1 cellular context compared by ENCODE assay signal in the genomic region with DNA sequence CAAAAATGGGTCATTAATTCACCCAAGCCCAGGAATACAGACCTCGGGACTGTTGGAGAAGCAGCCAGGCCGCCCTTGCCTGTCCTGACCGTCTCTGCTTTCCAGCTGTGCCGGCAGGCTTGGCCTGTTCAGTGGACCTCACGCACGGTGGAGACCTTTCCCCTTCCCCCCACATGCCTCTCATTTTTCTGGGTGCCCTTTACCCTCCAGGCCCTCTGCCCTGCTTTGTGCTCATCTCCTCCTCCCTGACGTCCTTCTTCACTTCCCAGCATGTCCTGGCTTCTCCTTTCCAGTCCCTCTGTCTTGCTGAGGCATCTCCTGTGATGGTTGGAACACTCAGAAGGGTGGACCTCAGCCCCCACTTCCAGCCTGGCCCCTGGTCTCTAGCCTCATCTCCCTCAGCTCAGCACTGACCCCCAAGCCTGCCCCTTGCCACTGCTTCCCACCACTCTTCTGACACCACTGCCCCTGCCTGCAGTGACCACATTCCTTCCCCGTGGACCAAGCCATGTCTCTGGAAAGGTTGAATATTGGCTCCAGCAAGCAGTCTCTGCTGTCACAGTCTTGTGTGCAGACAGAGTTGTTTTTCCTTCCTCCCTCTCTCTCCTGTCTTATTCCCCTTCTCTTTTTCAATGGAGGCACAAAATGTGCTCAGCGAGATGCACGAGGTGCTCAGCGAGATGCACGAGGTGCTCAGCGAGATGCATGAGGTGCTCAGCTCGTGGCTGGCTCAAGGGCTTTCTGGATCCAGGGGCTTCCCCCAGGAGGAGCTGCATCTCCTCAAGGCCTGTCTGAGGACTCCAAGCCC.
TF ChIP-seq lines count a peak whose summit lies in the region.

No MANE protein-coding gene starts in this region.

TF ChIP-seq in HepG2, 621 proteins besides CTCF, POLR2A, EP300 and RAD21 (continued from another document and continues in another):
- TF ChIP-seq, protein P1, sequence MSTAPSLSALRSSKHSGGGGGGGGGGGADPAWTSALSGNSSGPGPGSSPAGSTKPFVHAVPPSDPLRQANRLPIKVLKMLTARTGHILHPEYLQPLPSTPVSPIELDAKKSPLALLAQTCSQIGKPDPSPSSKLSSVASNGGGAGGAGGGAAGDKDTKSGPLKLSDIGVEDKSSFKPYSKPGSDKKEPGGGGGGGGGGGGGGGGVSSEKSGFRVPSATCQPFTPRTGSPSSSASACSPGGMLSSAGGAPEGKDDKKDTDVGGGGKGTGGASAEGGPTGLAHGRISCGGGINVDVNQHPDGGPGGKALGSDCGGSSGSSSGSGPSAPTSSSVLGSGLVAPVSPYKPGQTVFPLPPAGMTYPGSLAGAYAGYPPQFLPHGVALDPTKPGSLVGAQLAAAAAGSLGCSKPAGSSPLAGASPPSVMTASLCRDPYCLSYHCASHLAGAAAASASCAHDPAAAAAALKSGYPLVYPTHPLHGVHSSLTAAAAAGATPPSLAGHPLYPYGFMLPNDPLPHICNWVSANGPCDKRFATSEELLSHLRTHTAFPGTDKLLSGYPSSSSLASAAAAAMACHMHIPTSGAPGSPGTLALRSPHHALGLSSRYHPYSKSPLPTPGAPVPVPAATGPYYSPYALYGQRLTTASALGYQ (CRISPR knock-in tag; IDR thresholded peaks at IDR 0.05), result no peak
- no peak for TF ChIP-seq IRX3 (CRISPR knock-in tag; IDR thresholded peaks at IDR 0.05; ENCODE audit: borderline replicate concordance, low read depth)
- TF ChIP-seq, protein P2, sequence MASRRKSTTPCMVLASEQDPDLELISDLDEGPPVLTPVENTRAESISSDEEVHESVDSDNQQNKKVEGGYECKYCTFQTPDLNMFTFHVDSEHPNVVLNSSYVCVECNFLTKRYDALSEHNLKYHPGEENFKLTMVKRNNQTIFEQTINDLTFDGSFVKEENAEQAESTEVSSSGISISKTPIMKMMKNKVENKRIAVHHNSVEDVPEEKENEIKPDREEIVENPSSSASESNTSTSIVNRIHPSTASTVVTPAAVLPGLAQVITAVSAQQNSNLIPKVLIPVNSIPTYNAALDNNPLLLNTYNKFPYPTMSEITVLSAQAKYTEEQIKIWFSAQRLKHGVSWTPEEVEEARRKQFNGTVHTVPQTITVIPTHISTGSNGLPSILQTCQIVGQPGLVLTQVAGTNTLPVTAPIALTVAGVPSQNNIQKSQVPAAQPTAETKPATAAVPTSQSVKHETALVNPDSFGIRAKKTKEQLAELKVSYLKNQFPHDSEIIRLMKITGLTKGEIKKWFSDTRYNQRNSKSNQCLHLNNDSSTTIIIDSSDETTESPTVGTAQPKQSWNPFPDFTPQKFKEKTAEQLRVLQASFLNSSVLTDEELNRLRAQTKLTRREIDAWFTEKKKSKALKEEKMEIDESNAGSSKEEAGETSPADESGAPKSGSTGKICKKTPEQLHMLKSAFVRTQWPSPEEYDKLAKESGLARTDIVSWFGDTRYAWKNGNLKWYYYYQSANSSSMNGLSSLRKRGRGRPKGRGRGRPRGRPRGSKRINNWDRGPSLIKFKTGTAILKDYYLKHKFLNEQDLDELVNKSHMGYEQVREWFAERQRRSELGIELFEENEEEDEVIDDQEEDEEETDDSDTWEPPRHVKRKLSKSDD (CRISPR knock-in tag; IDR thresholded peaks at IDR 0.05; ENCODE audit: low read depth), result no peak
- no peak for TF ChIP-seq ZSCAN9 (CRISPR knock-in tag; IDR thresholded peaks at IDR 0.05; ENCODE audit: borderline replicate concordance)
- no peak for TF ChIP-seq ZNF761 (CRISPR knock-in tag; conservative IDR thresholded peaks at IDR 0.05)
- TF ChIP-seq, protein P3, sequence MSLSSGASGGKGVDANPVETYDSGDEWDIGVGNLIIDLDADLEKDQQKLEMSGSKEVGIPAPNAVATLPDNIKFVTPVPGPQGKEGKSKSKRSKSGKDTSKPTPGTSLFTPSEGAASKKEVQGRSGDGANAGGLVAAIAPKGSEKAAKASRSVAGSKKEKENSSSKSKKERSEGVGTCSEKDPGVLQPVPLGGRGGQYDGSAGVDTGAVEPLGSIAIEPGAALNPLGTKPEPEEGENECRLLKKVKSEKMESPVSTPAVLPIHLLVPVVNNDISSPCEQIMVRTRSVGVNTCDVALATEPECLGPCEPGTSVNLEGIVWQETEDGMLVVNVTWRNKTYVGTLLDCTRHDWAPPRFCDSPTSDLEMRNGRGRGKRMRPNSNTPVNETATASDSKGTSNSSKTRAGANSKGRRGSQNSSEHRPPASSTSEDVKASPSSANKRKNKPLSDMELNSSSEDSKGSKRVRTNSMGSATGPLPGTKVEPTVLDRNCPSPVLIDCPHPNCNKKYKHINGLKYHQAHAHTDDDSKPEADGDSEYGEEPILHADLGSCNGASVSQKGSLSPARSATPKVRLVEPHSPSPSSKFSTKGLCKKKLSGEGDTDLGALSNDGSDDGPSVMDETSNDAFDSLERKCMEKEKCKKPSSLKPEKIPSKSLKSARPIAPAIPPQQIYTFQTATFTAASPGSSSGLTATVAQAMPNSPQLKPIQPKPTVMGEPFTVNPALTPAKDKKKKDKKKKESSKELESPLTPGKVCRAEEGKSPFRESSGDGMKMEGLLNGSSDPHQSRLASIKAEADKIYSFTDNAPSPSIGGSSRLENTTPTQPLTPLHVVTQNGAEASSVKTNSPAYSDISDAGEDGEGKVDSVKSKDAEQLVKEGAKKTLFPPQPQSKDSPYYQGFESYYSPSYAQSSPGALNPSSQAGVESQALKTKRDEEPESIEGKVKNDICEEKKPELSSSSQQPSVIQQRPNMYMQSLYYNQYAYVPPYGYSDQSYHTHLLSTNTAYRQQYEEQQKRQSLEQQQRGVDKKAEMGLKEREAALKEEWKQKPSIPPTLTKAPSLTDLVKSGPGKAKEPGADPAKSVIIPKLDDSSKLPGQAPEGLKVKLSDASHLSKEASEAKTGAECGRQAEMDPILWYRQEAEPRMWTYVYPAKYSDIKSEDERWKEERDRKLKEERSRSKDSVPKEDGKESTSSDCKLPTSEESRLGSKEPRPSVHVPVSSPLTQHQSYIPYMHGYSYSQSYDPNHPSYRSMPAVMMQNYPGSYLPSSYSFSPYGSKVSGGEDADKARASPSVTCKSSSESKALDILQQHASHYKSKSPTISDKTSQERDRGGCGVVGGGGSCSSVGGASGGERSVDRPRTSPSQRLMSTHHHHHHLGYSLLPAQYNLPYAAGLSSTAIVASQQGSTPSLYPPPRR (CRISPR knock-in tag; IDR thresholded peaks at IDR 0.05; ENCODE audit: borderline replicate concordance), result peak; percentile 37; the same call in 1 of the 2 replicates
- no peak for TF ChIP-seq MAF1 (CRISPR knock-in tag; IDR thresholded peaks at IDR 0.05; ENCODE audit: borderline replicate concordance)
- TF ChIP-seq ZNF839 (CRISPR knock-in tag; IDR thresholded peaks at IDR 0.05; ENCODE audit: borderline replicate concordance), result peak; percentile 45; the same call in 1 of the 2 replicates
- no peak for TF ChIP-seq SMAD1 (CRISPR knock-in tag; IDR thresholded peaks at IDR 0.05; ENCODE audit: borderline replicate concordance, low read depth)
- TF ChIP-seq, protein P4, sequence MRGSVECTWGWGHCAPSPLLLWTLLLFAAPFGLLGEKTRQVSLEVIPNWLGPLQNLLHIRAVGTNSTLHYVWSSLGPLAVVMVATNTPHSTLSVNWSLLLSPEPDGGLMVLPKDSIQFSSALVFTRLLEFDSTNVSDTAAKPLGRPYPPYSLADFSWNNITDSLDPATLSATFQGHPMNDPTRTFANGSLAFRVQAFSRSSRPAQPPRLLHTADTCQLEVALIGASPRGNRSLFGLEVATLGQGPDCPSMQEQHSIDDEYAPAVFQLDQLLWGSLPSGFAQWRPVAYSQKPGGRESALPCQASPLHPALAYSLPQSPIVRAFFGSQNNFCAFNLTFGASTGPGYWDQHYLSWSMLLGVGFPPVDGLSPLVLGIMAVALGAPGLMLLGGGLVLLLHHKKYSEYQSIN (CRISPR knock-in tag; IDR thresholded peaks at IDR 0.05; ENCODE audit: borderline replicate concordance), result no peak
- TF ChIP-seq, protein P5, sequence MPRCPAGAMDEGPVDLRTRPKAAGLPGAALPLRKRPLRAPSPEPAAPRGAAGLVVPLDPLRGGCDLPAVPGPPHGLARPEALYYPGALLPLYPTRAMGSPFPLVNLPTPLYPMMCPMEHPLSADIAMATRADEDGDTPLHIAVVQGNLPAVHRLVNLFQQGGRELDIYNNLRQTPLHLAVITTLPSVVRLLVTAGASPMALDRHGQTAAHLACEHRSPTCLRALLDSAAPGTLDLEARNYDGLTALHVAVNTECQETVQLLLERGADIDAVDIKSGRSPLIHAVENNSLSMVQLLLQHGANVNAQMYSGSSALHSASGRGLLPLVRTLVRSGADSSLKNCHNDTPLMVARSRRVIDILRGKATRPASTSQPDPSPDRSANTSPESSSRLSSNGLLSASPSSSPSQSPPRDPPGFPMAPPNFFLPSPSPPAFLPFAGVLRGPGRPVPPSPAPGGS (CRISPR knock-in tag; IDR thresholded peaks at IDR 0.05), result no peak
- TF ChIP-seq, protein P6, sequence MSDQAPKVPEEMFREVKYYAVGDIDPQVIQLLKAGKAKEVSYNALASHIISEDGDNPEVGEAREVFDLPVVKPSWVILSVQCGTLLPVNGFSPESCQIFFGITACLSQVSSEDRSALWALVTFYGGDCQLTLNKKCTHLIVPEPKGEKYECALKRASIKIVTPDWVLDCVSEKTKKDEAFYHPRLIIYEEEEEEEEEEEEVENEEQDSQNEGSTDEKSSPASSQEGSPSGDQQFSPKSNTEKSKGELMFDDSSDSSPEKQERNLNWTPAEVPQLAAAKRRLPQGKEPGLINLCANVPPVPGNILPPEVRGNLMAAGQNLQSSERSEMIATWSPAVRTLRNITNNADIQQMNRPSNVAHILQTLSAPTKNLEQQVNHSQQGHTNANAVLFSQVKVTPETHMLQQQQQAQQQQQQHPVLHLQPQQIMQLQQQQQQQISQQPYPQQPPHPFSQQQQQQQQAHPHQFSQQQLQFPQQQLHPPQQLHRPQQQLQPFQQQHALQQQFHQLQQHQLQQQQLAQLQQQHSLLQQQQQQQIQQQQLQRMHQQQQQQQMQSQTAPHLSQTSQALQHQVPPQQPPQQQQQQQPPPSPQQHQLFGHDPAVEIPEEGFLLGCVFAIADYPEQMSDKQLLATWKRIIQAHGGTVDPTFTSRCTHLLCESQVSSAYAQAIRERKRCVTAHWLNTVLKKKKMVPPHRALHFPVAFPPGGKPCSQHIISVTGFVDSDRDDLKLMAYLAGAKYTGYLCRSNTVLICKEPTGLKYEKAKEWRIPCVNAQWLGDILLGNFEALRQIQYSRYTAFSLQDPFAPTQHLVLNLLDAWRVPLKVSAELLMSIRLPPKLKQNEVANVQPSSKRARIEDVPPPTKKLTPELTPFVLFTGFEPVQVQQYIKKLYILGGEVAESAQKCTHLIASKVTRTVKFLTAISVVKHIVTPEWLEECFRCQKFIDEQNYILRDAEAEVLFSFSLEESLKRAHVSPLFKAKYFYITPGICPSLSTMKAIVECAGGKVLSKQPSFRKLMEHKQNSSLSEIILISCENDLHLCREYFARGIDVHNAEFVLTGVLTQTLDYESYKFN (CRISPR knock-in tag; conservative IDR thresholded peaks at IDR 0.05), result peak; percentile 88
- TF ChIP-seq PHF20 (CRISPR knock-in tag; IDR thresholded peaks at IDR 0.05), result no peak
- no peak for TF ChIP-seq BRD4 (CRISPR knock-in tag; IDR thresholded peaks at IDR 0.05)
- TF ChIP-seq ZNF30 (CRISPR knock-in tag; IDR thresholded peaks at IDR 0.05), result no peak
- peak; percentile 99 for TF ChIP-seq TEAD3 (CRISPR knock-in tag; optimal IDR thresholded peaks at IDR 0.05; ENCODE audit: borderline replicate concordance)
- no peak for TF ChIP-seq HNRNPK (IDR thresholded peaks at IDR 0.05; ENCODE audit: low read depth, low read length, poor library complexity, severe bottlenecking)
- TF ChIP-seq ZNF563 (CRISPR knock-in tag; IDR thresholded peaks at IDR 0.05), result no peak
- no peak for TF ChIP-seq BORCS8-MEF2B (CRISPR knock-in tag; IDR thresholded peaks at IDR 0.05)
- TF ChIP-seq HOXD1 (CRISPR knock-in tag; IDR thresholded peaks at IDR 0.05), result no peak
- TF ChIP-seq, protein P7, sequence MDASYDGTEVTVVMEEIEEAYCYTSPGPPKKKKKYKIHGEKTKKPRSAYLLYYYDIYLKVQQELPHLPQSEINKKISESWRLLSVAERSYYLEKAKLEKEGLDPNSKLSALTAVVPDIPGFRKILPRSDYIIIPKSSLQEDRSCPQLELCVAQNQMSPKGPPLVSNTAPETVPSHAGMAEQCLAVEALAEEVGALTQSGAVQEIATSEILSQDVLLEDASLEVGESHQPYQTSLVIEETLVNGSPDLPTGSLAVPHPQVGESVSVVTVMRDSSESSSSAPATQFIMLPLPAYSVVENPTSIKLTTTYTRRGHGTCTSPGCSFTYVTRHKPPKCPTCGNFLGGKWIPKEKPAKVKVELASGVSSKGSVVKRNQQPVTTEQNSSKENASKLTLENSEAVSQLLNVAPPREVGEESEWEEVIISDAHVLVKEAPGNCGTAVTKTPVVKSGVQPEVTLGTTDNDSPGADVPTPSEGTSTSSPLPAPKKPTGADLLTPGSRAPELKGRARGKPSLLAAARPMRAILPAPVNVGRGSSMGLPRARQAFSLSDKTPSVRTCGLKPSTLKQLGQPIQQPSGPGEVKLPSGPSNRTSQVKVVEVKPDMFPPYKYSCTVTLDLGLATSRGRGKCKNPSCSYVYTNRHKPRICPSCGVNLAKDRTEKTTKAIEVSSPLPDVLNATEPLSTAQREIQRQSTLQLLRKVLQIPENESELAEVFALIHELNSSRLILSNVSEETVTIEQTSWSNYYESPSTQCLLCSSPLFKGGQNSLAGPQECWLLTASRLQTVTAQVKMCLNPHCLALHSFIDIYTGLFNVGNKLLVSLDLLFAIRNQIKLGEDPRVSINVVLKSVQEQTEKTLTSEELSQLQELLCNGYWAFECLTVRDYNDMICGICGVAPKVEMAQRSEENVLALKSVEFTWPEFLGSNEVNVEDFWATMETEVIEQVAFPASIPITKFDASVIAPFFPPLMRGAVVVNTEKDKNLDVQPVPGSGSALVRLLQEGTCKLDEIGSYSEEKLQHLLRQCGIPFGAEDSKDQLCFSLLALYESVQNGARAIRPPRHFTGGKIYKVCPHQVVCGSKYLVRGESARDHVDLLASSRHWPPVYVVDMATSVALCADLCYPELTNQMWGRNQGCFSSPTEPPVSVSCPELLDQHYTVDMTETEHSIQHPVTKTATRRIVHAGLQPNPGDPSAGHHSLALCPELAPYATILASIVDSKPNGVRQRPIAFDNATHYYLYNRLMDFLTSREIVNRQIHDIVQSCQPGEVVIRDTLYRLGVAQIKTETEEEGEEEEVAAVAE (CRISPR knock-in tag; IDR thresholded peaks at IDR 0.05; ENCODE audit: borderline replicate concordance), result no peak
- TF ChIP-seq ATRX (CRISPR knock-in tag; IDR thresholded peaks at IDR 0.05; ENCODE audit: borderline replicate concordance), result no peak
- no peak for TF ChIP-seq ZNF451 (CRISPR knock-in tag; IDR thresholded peaks at IDR 0.05)
- TF ChIP-seq, protein P8, sequence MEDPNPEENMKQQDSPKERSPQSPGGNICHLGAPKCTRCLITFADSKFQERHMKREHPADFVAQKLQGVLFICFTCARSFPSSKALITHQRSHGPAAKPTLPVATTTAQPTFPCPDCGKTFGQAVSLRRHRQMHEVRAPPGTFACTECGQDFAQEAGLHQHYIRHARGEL (CRISPR knock-in tag; IDR thresholded peaks at IDR 0.05), result no peak
- no peak for TF ChIP-seq RFX5 (IDR thresholded peaks at IDR 0.05; ENCODE audit: low read depth, low read length)
- TF ChIP-seq, protein P9, sequence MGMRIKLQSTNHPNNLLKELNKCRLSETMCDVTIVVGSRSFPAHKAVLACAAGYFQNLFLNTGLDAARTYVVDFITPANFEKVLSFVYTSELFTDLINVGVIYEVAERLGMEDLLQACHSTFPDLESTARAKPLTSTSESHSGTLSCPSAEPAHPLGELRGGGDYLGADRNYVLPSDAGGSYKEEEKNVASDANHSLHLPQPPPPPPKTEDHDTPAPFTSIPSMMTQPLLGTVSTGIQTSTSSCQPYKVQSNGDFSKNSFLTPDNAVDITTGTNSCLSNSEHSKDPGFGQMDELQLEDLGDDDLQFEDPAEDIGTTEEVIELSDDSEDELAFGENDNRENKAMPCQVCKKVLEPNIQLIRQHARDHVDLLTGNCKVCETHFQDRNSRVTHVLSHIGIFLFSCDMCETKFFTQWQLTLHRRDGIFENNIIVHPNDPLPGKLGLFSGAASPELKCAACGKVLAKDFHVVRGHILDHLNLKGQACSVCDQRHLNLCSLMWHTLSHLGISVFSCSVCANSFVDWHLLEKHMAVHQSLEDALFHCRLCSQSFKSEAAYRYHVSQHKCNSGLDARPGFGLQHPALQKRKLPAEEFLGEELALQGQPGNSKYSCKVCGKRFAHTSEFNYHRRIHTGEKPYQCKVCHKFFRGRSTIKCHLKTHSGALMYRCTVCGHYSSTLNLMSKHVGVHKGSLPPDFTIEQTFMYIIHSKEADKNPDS (CRISPR knock-in tag; IDR thresholded peaks at IDR 0.05), result no peak
- TF ChIP-seq PHB2 (IDR thresholded peaks at IDR 0.05; ENCODE audit: partially characterized antibody), result no peak
